Comparison of ENCODE assay signal across 17 cellular contexts in genomic region chr4:708631-708933, GRCh38. TPM values are rescaled to one million over a fixed set of nuclear protein-coding genes. Genes with fewer than 3 reads are reported as not detected.
A peak's percentile ranks its signal among the peaks of the same experiment; 100 is the strongest.
DNase-seq lines count a peak whose midpoint lies in the region; TF ChIP-seq lines count a peak whose summit lies in the region.
"Had no signal": no experiment of that assay in that cellular context is flagged by ENCODE, and none has a peak within 500 bp of the region (broad histone marks: within the 10 kb centered on the region; RNA-seq: fewer than 3 reads in every experiment).

No MANE protein-coding gene starts in this region.

- no peak overlapping the region for H2BK12ac ChIP-seq in H9 (ENCODE audit: insufficient read length, low read depth, low read length)

- H3K9me3 Mint-ChIP-seq in H9: peaks cover 0 to 4% of the 10 kb centered on the region in 2 experiments; a peak in 2 of 5 replicates
- H3K9me3 Mint-ChIP-seq in endodermal cell: peaks cover 10% of the 10 kb centered on the region
- H3K9me3 Mint-ChIP-seq in neural progenitor cell: peaks cover 24% of the 10 kb centered on the region
- H3K9me3 Mint-ChIP-seq: activated T-helper 17 cell treated with anti-CD3 and anti-CD28 coated beads, Interleukin-2, amount 50 U/mL, for 72 hours had no signal

- TF ChIP-seq CTCF in H9 (conservative IDR thresholded peaks at IDR 0.05) (no peak), endodermal cell (conservative IDR thresholded peaks at IDR 0.05) (no peak), neural progenitor cell (IDR thresholded peaks at IDR 0.05) (no peak)

- H4K91ac ChIP-seq in H9 (ENCODE audit: insufficient read length, low read depth, low read length): no peak overlapping the region

- H3K27ac Mint-ChIP-seq in H9 (no peak overlapping the region), endodermal cell (no peak overlapping the region), neural progenitor cell (no peak overlapping the region)
- H3K27ac Mint-ChIP-seq: activated T-helper 17 cell treated with anti-CD3 and anti-CD28 coated beads, Interleukin-2, amount 50 U/mL, for 72 hours had no signal

- WGBS in H9 (ENCODE audit: extremely low coverage, insufficient read length, low lambda C conversion rate): no CpG with 5 or more reads among the region's 6 CpGs
- 90 to 92% methylated on average over 2 to 6 of the region's 6 CpGs for WGBS in endodermal cell (ENCODE audit: insufficient coverage in 1 of 2, insufficient read length in 1 of 2), 2 experiments

- H2AK5ac ChIP-seq in H9 (ENCODE audit: insufficient read length, low read length): no peak overlapping the region

- no peak overlapping the region for H2BK120ac ChIP-seq in H9 (ENCODE audit: low read depth, low read length, poor library complexity, severe bottlenecking)

- peaks cover 33% of the 10 kb centered on the region; the same call in 1 of the 2 replicates for H3K79me2 ChIP-seq in H9 (ENCODE audit: insufficient read depth, low read length)
- H3K79me2 ChIP-seq in neural progenitor cell (ENCODE audit: low read depth): peaks cover 77% of the 10 kb centered on the region

- no peak overlapping the region for H3T11ph ChIP-seq in H9 (ENCODE audit: low read length)

- H3K27me3 Mint-ChIP-seq in H9 (ENCODE audit: low read depth) (peaks cover 9% of the 10 kb centered on the region), endodermal cell (ENCODE audit: insufficient read depth) (peaks cover 8% of the 10 kb centered on the region), neural progenitor cell (ENCODE audit: insufficient read depth, low read depth) (peaks cover 3% of the 10 kb centered on the region)
- H3K27me3 Mint-ChIP-seq: activated T-helper 17 cell treated with anti-CD3 and anti-CD28 coated beads, Interleukin-2, amount 50 U/mL, for 72 hours had no signal

- peaks cover 23 to 29% (median 28%) of the 10 kb centered on the region in 3 experiments; a peak in 6 of 7 replicates for H3K36me3 Mint-ChIP-seq in H9 (ENCODE audit: insufficient read depth in 1 of 3, low read depth in 3 of 3)
- peaks cover 30% of the 10 kb centered on the region for H3K36me3 Mint-ChIP-seq in endodermal cell (ENCODE audit: low read depth)
- peaks cover 28% of the 10 kb centered on the region for H3K36me3 Mint-ChIP-seq in neural progenitor cell

- in situ Hi-C loops in KBM-7 (cut with MboI; ENCODE audit: low pct_unique_long_range_greater_than_20kb, low sequenced_read_pairs): no loop called here

- peak overlapping the region; percentile 15 to 52; a peak in 2 of 5 replicates for H3K4me3 Mint-ChIP-seq in H9
- H3K4me3 Mint-ChIP-seq in endodermal cell: peak overlapping the region; percentile 29
- peak overlapping the region; percentile 13 for H3K4me3 Mint-ChIP-seq in neural progenitor cell
- H3K4me3 Mint-ChIP-seq: activated T-helper 17 cell treated with anti-CD3 and anti-CD28 coated beads, Interleukin-2, amount 50 U/mL, for 72 hours had no signal

- H4K20me1 ChIP-seq in BLaER1 (peaks cover 71% of the 10 kb centered on the region), H9 (ENCODE audit: control insufficient read depth, insufficient read depth, insufficient read length) (peaks cover 4% of the 10 kb centered on the region), neural progenitor cell (ENCODE audit: low read depth) (peaks cover 65% of the 10 kb centered on the region)

- no peaks in the 10 kb centered on the region for H3K27me3 ChIP-seq in BLaER1
- H3K27me3 ChIP-seq in H9 (ENCODE audit: insufficient read depth, low read length): no peaks in the 10 kb centered on the region; the same call in 1 of the 2 replicates
- peaks cover 6% of the 10 kb centered on the region for H3K27me3 ChIP-seq in endodermal cell (ENCODE audit: control insufficient read depth, insufficient read depth, low read length, poor library complexity, severe bottlenecking)
- H3K27me3 ChIP-seq in neural progenitor cell: peaks cover 15% of the 10 kb centered on the region
- H3K27me3 ChIP-seq: thyroid gland had no signal

- H2AFZ ChIP-seq in H9 (ENCODE audit: low read length) (no peak overlapping the region), neural progenitor cell (replicated peaks) (no peak overlapping the region)
- H2AFZ ChIP-seq: parathyroid adenoma had no signal

- H3K23ac ChIP-seq in H9 (ENCODE audit: insufficient read length, low read depth, low read length): no peak overlapping the region

- H3K18ac ChIP-seq in H9 (ENCODE audit: insufficient read length, low read depth, low read length): no peak overlapping the region

- no peak overlapping the region for H3K56ac ChIP-seq in H9 (ENCODE audit: insufficient read length, low read depth, low read length)

- no peak overlapping the region for H3K27ac ChIP-seq in BLaER1
- H3K27ac ChIP-seq in H9 (ENCODE audit: insufficient read length, low read depth, low read length): no peak overlapping the region
- no peak overlapping the region for H3K27ac ChIP-seq in endodermal cell (ENCODE audit: low read depth, low read length)
- H3K27ac ChIP-seq in neural progenitor cell: no peak overlapping the region
- H3K27ac ChIP-seq: epithelial cell of prostate, parathyroid adenoma, thyroid gland, WERI-Rb-1 had no signal

- peak overlapping the region; percentile 95; the same call in 1 of the 2 replicates for H3K4me3 ChIP-seq in BLaER1
- peak overlapping the region; percentile 89 for H3K4me3 ChIP-seq in endodermal cell (ENCODE audit: low read length)
- H3K4me3 ChIP-seq in neural progenitor cell: peak overlapping the region; percentile 6
- H3K4me3 ChIP-seq: thyroid gland had no signal

- H3F3A ChIP-seq in neural progenitor cell (ENCODE audit: low read depth): peaks cover 4% of the 10 kb centered on the region

- H2BK20ac ChIP-seq in H9 (ENCODE audit: low read depth, low read length, poor library complexity, severe bottlenecking): no peak overlapping the region

- no peak overlapping the region for H4K5ac ChIP-seq in H9 (ENCODE audit: insufficient read length, low read depth, low read length)

- H3K4me1 Mint-ChIP-seq in H9: peaks cover 3 to 5% of the 10 kb centered on the region in 2 experiments; a peak in 3 of 4 replicates
- no peaks in the 10 kb centered on the region for H3K4me1 Mint-ChIP-seq in endodermal cell
- H3K4me1 Mint-ChIP-seq in neural progenitor cell: peaks cover 5% of the 10 kb centered on the region

- no peak overlapping the region for H3K4ac ChIP-seq in H9 (ENCODE audit: low read depth, low read length)

- no peak overlapping the region for H2BK5ac ChIP-seq in H9 (ENCODE audit: insufficient read length, low read length)

- no peak overlapping the region for H3K9ac ChIP-seq in BLaER1
- H3K9ac ChIP-seq in H9 (ENCODE audit: extremely low read depth, insufficient read length, low read length): no peak overlapping the region
- H3K9ac ChIP-seq in endodermal cell (ENCODE audit: extremely low read depth, low read length, poor library complexity, severe bottlenecking): no peak overlapping the region
- H3K9ac ChIP-seq in neural progenitor cell: no peak overlapping the region
- H3K9ac ChIP-seq: parathyroid adenoma had no signal

- H3K9me3 ChIP-seq in BLaER1 (peaks cover 12% of the 10 kb centered on the region), H9 (ENCODE audit: control insufficient read depth, low read depth, low read length) (no peaks in the 10 kb centered on the region), endodermal cell (ENCODE audit: control insufficient read depth, low read length) (no peaks in the 10 kb centered on the region), neural progenitor cell (ENCODE audit: low read depth) (no peaks in the 10 kb centered on the region)
- H3K9me3 ChIP-seq: thyroid gland had no signal

- H3K79me1 ChIP-seq in H9 (ENCODE audit: insufficient read depth, low read depth, low read length, poor library complexity, severe bottlenecking): peaks cover 17% of the 10 kb centered on the region

- no peak for DNase-seq in H9
- no peak for DNase-seq in endodermal cell
- DNase-seq in neural progenitor cell (ENCODE audit: low spot score): no peak
- no peak for DNase-seq in effector CD8-positive, alpha-beta T cell (lab: John Stamatoyannopoulos, UW)
- no peak for DNase-seq in mesenteric fat pad (ENCODE audit: low spot score)
- DNase-seq in GDM1 (lab: John Stamatoyannopoulos, UW): no peak
- no peak for DNase-seq in KBM-7
- DNase-seq: C1 segment of cervical spinal cord, DMS79 treated with DMSO at 0.1 percent for 48 hours, NCI-H1417, NCI-H82, thyroid gland, WERI-Rb-1 had no signal

- no peak overlapping the region for H4K8ac ChIP-seq in H9 (replicated peaks; ENCODE audit: insufficient read length, low read depth, low read length)

- peaks cover 44% of the 10 kb centered on the region for H3K36me3 ChIP-seq in BLaER1
- H3K36me3 ChIP-seq in endodermal cell (ENCODE audit: control insufficient read depth, insufficient read depth, low read length): peaks cover 37% of the 10 kb centered on the region
- no peaks in the 10 kb centered on the region for H3K36me3 ChIP-seq in neural progenitor cell
- H3K36me3 ChIP-seq: thyroid gland had no signal

- no peaks in the 10 kb centered on the region for H3K23me2 ChIP-seq in H9 (ENCODE audit: insufficient read length, low read depth, low read length, poor library complexity, severe bottlenecking)

- H3K4me2 ChIP-seq in BLaER1: peak overlapping the region; percentile 91
- no peak overlapping the region for H3K4me2 ChIP-seq in H9 (ENCODE audit: insufficient read depth, insufficient read length, low read length)
- peak overlapping the region; percentile 79 for H3K4me2 ChIP-seq in neural progenitor cell

- no peak overlapping the region for H2BK15ac ChIP-seq in H9 (ENCODE audit: low read depth, low read length)

- H3K14ac ChIP-seq in H9 (ENCODE audit: insufficient read depth, low read length): no peak overlapping the region; the same call in 1 of the 2 replicates

- peaks cover 44% of the 10 kb centered on the region for H3K4me1 ChIP-seq in BLaER1
- H3K4me1 ChIP-seq in H9 (ENCODE audit: insufficient read depth, low read length): no peaks in the 10 kb centered on the region
- no peaks in the 10 kb centered on the region for H3K4me1 ChIP-seq in endodermal cell (ENCODE audit: control insufficient read depth, insufficient read depth, low read length)
- H3K4me1 ChIP-seq in neural progenitor cell: peaks cover 9% of the 10 kb centered on the region
- H3K4me1 ChIP-seq: parathyroid adenoma had no signal

RNA-seq across cellular contexts. Expression of gene PCGF3, which starts 3.0 kb away (rescaled TPM):
- total RNA-seq in H9 (2021) (42.6 and 43.1 TPM in 2 replicates), endodermal cell (10 to 100 TPM; 53.1 to 64.0 TPM), neural progenitor cell (ENCODE audit: low replicate concordance) (44.7 and 59.1 TPM in 2 replicates), mesenteric fat pad (34.7 TPM)
- 64.4 TPM for polyA plus RNA-seq in endodermal cell (2013, experiment 1 of 2)
- 55.3 TPM for polyA plus RNA-seq in endodermal cell (2013, experiment 2 of 2)

RNA-seq across cellular contexts. Expression of gene SLC49A3, which starts 19.6 kb away (rescaled TPM):
- total RNA-seq in H9 (2021): 6.8 and 6.9 TPM in 2 replicates
- total RNA-seq in endodermal cell: 10 to 100 TPM; 15.1 to 16.4 TPM
- 2.0 TPM for polyA plus RNA-seq in endodermal cell (2013, experiment 1 of 2)
- 1.0 TPM for polyA plus RNA-seq in endodermal cell (2013, experiment 2 of 2)
- total RNA-seq in neural progenitor cell (ENCODE audit: low replicate concordance): 1.9 and 3.4 TPM in 2 replicates
- total RNA-seq in mesenteric fat pad: 19.0 TPM

RNA-seq across cellular contexts. Expression of gene MYL5, which starts 34.2 kb away (rescaled TPM):
- total RNA-seq in H9 (2021): 18.0 and 18.4 TPM in 2 replicates
- total RNA-seq in endodermal cell: 10 to 100 TPM; 20.0 to 23.4 TPM
- 8.7 TPM for polyA plus RNA-seq in endodermal cell (2013, experiment 1 of 2)
- polyA plus RNA-seq in endodermal cell (2013, experiment 2 of 2): 6.1 TPM
- total RNA-seq in neural progenitor cell (ENCODE audit: low replicate concordance): 0.21 and 10.0 TPM in 2 replicates
- 16.5 TPM for total RNA-seq in mesenteric fat pad

RNA-seq across cellular contexts. Expression of gene ATP5ME, which starts 34.5 kb away (rescaled TPM):
- total RNA-seq in H9 (2021): 425 and 433 TPM in 2 replicates
- total RNA-seq in endodermal cell: 100 to 1,000 TPM; 407 to 456 TPM
- polyA plus RNA-seq in endodermal cell (2013, experiment 1 of 2): 299 TPM
- polyA plus RNA-seq in endodermal cell (2013, experiment 2 of 2): 303 TPM
- total RNA-seq in neural progenitor cell (ENCODE audit: low replicate concordance): 95.1 and 114 TPM in 2 replicates
- total RNA-seq in mesenteric fat pad: 210 TPM

Comparison
In these comparisons a context has a peak if more than half of its experiments do, and no peak if none do; other contexts are left out.
1. H3K4me3 ChIP-seq: peak in every context shown above with its lines; median percentile 95 in BLaER1; 89 in endodermal cell; 6 in neural progenitor cell.